Comparison of ENCODE assay signal across 8 cellular contexts in the genomic region with DNA sequence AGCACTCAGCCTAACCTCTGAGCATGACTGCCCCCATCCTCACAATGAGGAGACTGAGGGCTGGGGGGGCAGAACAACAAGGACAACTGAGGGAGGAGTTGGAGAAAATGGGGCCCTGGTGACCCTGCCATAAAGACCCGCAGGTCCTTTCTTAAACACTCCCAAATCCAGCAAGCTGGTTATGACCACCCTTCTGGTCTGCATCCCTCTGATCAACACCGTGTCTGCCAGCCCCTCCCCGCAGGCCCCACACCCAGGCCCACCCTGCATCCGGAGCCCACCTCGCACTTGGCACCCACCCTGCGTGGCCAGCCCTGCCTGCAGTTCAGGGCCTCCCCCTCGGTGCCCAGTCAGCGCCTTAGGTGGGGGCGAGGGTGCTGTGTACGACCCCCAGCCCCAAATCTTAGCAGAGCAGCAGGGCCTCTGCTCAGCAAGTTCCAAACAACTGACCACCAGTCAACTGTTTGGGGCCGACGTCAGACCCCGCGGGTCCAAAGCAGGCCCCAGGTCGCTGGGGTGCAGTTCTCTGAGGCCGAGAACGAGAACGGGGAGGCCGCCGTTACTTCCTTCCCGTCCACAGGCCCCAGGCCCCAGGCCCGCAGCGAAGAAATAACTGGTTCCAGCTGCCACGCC. TPM values are rescaled to one million over a fixed set of nuclear protein-coding genes. Genes with fewer than 3 reads are reported as not detected.
DNase-seq lines count a peak whose midpoint lies in the region; ATAC-seq and TF ChIP-seq lines count a peak whose summit lies in the region.

No MANE protein-coding gene starts in this region.

- H3K27me3 Mint-ChIP-seq in activated naive CD4-positive, alpha-beta T cell treated with anti-CD3 and anti-CD28 coated beads, Interleukin-2, amount 50 U/mL, for 24 hours, result no peaks in the 10 kb centered on the region

- no peaks in the 10 kb centered on the region for H3K36me3 Mint-ChIP-seq in activated naive CD4-positive, alpha-beta T cell treated with anti-CD3 and anti-CD28 coated beads, Interleukin-2, amount 50 U/mL, for 24 hours

- no peak for TF ChIP-seq CTCF in Peyer's patch (IDR thresholded peaks at IDR 0.05)
- no peak for TF ChIP-seq CTCF in foreskin fibroblast (IDR thresholded peaks at IDR 0.05; ENCODE audit: low read depth, low read length)

- H3K4me3 Mint-ChIP-seq in activated naive CD4-positive, alpha-beta T cell treated with anti-CD3 and anti-CD28 coated beads, Interleukin-2, amount 50 U/mL, for 24 hours, result peak overlapping the region; percentile 84

- no peaks in the 10 kb centered on the region for H3K9me3 Mint-ChIP-seq in activated naive CD4-positive, alpha-beta T cell treated with anti-CD3 and anti-CD28 coated beads, Interleukin-2, amount 50 U/mL, for 24 hours

- peaks cover 60% of the 10 kb centered on the region for H3K4me1 Mint-ChIP-seq in activated naive CD4-positive, alpha-beta T cell treated with anti-CD3 and anti-CD28 coated beads, Interleukin-2, amount 50 U/mL, for 24 hours

- peak overlapping the region; percentile 94 to 98 (median 97) for H3K27ac ChIP-seq in Peyer's patch

- TF ChIP-seq POLR2A in Peyer's patch (IDR thresholded peaks at IDR 0.05), result no peak

- peak overlapping the region; percentile 85 for H3K27ac Mint-ChIP-seq in activated naive CD4-positive, alpha-beta T cell treated with anti-CD3 and anti-CD28 coated beads, Interleukin-2, amount 50 U/mL, for 24 hours

- H3K27me3 ChIP-seq in Peyer's patch, result no peaks in the 10 kb centered on the region

- no peak for ATAC-seq in sciatic nerve

- H3K4me1 ChIP-seq in Peyer's patch, result peaks cover 7 to 59% (median 24%) of the 10 kb centered on the region in 4 donors

- H3K36me3 ChIP-seq in Peyer's patch, result no peaks in the 10 kb centered on the region

- H3K4me3 ChIP-seq in Peyer's patch, result peak overlapping the region; percentile 68 to 95 (median 83)
- peak overlapping the region; percentile 66 to 75 for H3K4me3 ChIP-seq in foreskin fibroblast (ENCODE audit: low read depth in 1 of 2, low read length in 2 of 2)

- no peaks in the 10 kb centered on the region for H3K9me3 ChIP-seq in Peyer's patch

- intact Hi-C loops in sciatic nerve (cut with DNase I), result no loop called here

- no peak for DNase-seq in activated naive CD4-positive, alpha-beta T cell treated with Interleukin-2 at 50 U/mL for 16 hours
- DNase-seq in Peyer's patch, result peak in 1 of 3 donors; percentile 49
- no peak for DNase-seq in foreskin fibroblast
- DNase-seq in sciatic nerve (ENCODE audit: low spot score), result peak; percentile 60
- no peak for DNase-seq in putamen (ENCODE audit: low spot score)
- no peak for DNase-seq in HuH-7 (ENCODE audit: low spot score)
- no peak for DNase-seq in NCI-H1092 (lab: John Stamatoyannopoulos, UW)

RNA-seq across cellular contexts. Expression of a gene that starts 1.2 kb away (rescaled TPM):
- total RNA-seq in Peyer's patch (100 to 1,000 TPM in 3 of 4 donors, 10 to 100 TPM in 1; 49.5 to 160 (median 134) TPM), sciatic nerve (27.4 TPM)

RNA-seq across cellular contexts. Expression of a gene that starts 25.2 kb away (rescaled TPM):
- not detected for total RNA-seq in Peyer's patch
- not detected for total RNA-seq in sciatic nerve
